10 cellular contexts compared by ENCODE assay signal in the genomic region with DNA sequence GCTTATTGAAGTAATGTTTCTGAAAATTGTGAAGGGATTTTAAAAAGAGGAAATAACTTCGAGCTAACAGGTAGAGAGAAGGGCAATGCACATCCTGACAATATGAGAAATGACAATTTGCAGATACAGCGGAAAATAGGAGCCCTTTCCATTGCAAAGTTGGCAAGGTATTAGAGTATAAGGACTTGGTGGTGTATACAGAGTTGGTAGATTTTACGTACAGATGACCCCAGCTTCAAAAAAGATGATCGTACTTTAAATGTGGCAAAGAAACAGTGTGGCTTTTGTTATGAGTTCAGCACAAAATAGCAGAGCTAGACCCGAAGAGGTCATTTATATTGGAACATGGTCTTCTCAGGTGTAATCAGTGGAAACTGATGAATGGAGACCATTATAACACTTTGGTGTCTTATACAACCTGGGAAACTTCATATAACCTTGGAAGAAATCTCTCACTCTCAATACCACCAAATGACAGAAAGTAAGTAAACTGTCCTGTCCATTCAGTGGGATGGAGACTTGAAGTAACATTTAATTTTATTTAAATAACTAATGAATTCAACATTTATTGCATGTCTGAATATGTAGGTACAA. TPM values are rescaled to one million over a fixed set of nuclear protein-coding genes. Genes with fewer than 3 reads are reported as not detected.
DNase-seq lines count a peak whose midpoint lies in the region; ATAC-seq, FAIRE-seq and TF ChIP-seq lines count a peak whose summit lies in the region.
"Had no signal": no experiment of that assay in that cellular context is flagged by ENCODE, and none has a peak within 500 bp of the region (broad histone marks: within the 10 kb centered on the region; RNA-seq: fewer than 3 reads in every experiment).

No MANE protein-coding gene starts in this region.

- TF ChIP-seq POLR2A in suprapubic skin (IDR thresholded peaks at IDR 0.05): no peak

- no peaks in the 10 kb centered on the region for H3K9me3 ChIP-seq in kidney (ENCODE audit: control insufficient read depth in 1 of 2, low read length in 2 of 2)
- no peaks in the 10 kb centered on the region for H3K9me3 ChIP-seq in suprapubic skin

- no peak for FAIRE-seq in kidney (lab: Jason Lieb, UNC)

- DNase-seq in activated CD4-positive, alpha-beta T cell treated with anti-CD3 and anti-CD28 coated beads, Interleukin-2, amount 10 ng/mL, durations not matched to agents 7 days and 5 days: no peak
- DNase-seq in activated CD4-positive, alpha-beta T cell treated with anti-CD3 and anti-CD28 coated beads, Interleukin-2, amount 50 U/mL, for 1 hour: no peak
- DNase-seq in kidney (no peak), suprapubic skin (ENCODE audit: low spot score in 2 of 2) (no peak), RKO (ENCODE audit: low spot score) (no peak), NCI-H1048 (lab: John Stamatoyannopoulos, UW) (no peak)
- DNase-seq: NCI-H1417; stimulated activated CD4-positive, alpha-beta T cell treated with anti-CD3 and anti-CD28 coated beads, Interleukin-4, amount 100 ng/mL, for 1 hour had no signal

- no peaks in the 10 kb centered on the region for H3K36me3 ChIP-seq in kidney (ENCODE audit: control insufficient read depth in 1 of 2, insufficient read depth in 2 of 2, low read length in 2 of 2)
- no peaks in the 10 kb centered on the region for H3K36me3 ChIP-seq in suprapubic skin

- peak overlapping the region; percentile 11 for H3K4me3 ChIP-seq in WI38 (ENCODE audit: low read depth, low read length)
- peak overlapping the region; percentile 38 to 47 for H3K4me3 ChIP-seq in kidney (ENCODE audit: low read length in 2 of 2)
- H3K4me3 ChIP-seq in suprapubic skin: peak overlapping the region; percentile 48

- POLR2A ChIA-PET in activated CD4-positive, alpha-beta T cell treated with anti-CD3 and anti-CD28 coated beads, Interleukin-2, amount 10 ng/mL, durations not matched to agents 7 days and 5 days (lab: Charles Lee): interaction anchor here (0.6 to 1.8 kb wide), 7 partner anchors 106 to 198 kb away, joined by 3 to 11 read pairs (median 7); partner anchors contain the start of gene CD69

- peaks cover 20% of the 10 kb centered on the region for H3K9me3 Mint-ChIP-seq in activated CD4-positive, alpha-beta T cell treated with anti-CD3 and anti-CD28 coated beads, Interleukin-2, amount 10 ng/mL, durations not matched to agents 7 days and 5 days

- no peak for ATAC-seq in HG03108 (IDR thresholded peaks at IDR 0.05; ENCODE audit: unreplicated experiment)

- 35% methylated on average over 5 of the region's 5 CpGs for WGBS in suprapubic skin

- peaks cover 40% of the 10 kb centered on the region for H3K4me1 Mint-ChIP-seq in activated CD4-positive, alpha-beta T cell treated with anti-CD3 and anti-CD28 coated beads, Interleukin-2, amount 10 ng/mL, durations not matched to agents 7 days and 5 days

- peak overlapping the region; percentile 92 for H3K27ac Mint-ChIP-seq in activated CD4-positive, alpha-beta T cell treated with anti-CD3 and anti-CD28 coated beads, Interleukin-2, amount 10 ng/mL, durations not matched to agents 7 days and 5 days

- H3K36me3 Mint-ChIP-seq in activated CD4-positive, alpha-beta T cell treated with anti-CD3 and anti-CD28 coated beads, Interleukin-2, amount 10 ng/mL, durations not matched to agents 7 days and 5 days (ENCODE audit: low read depth): peaks cover 40% of the 10 kb centered on the region

- H3K4me1 ChIP-seq in kidney (ENCODE audit: control insufficient read depth in 1 of 2, insufficient read depth in 1 of 2, low read depth in 1 of 2, low read length in 2 of 2) (no peaks in the 10 kb centered on the region), suprapubic skin (peaks cover 19% of the 10 kb centered on the region)

- peak overlapping the region; percentile 85 for H3K4me3 Mint-ChIP-seq in activated CD4-positive, alpha-beta T cell treated with anti-CD3 and anti-CD28 coated beads, Interleukin-2, amount 10 ng/mL, durations not matched to agents 7 days and 5 days

- H3K27ac ChIP-seq in kidney (ENCODE audit: low read depth in 2 of 2, low read length in 2 of 2): no peak overlapping the region
- H3K27ac ChIP-seq in suprapubic skin: peak overlapping the region; percentile 94

- H3K27me3 Mint-ChIP-seq in activated CD4-positive, alpha-beta T cell treated with anti-CD3 and anti-CD28 coated beads, Interleukin-2, amount 10 ng/mL, durations not matched to agents 7 days and 5 days: no peaks in the 10 kb centered on the region

- CTCF ChIA-PET in activated CD4-positive, alpha-beta T cell treated with anti-CD3 and anti-CD28 coated beads, Interleukin-2, amount 10 ng/mL, durations not matched to agents 7 days and 5 days (lab: Charles Lee): interaction anchor here (0.9 to 1.0 kb wide), 2 partner anchors 23 to 124 kb away, joined by 3 to 4 read pairs; no protein-coding TSS in a partner anchor

- peak overlapping the region in 1 of 2 donors; percentile 37 for H3K9ac ChIP-seq in kidney (ENCODE audit: low read length in 2 of 2)

- H3K27me3 ChIP-seq in suprapubic skin: no peaks in the 10 kb centered on the region

- intact Hi-C loops in kidney (cut with DNase I): no loop called here

- no peak for TF ChIP-seq EP300 in suprapubic skin (IDR thresholded peaks at IDR 0.05)

- TF ChIP-seq CTCF in WI38 (IDR thresholded peaks at IDR 0.05; ENCODE audit: low read depth, low read length) (no peak), kidney (IDR thresholded peaks at IDR 0.05; ENCODE audit: borderline replicate concordance, extremely low read depth, insufficient read depth) (no peak), suprapubic skin (IDR thresholded peaks at IDR 0.05) (no peak)

RNA-seq across cellular contexts. Expression of gene CLEC2B, which starts 2.3 kb away (rescaled TPM):
- 10 to 100 TPM; 53.7 to 61.4 TPM for total RNA-seq in activated CD4-positive, alpha-beta T cell treated with anti-CD3 and anti-CD28 coated beads, Interleukin-2, amount 10 ng/mL, durations not matched to agents 7 days and 5 days
- total RNA-seq in kidney: 11.8 TPM
- polyA plus RNA-seq in kidney (ENCODE audit: insufficient read depth, low read depth, low replicate concordance): 7.0 TPM
- 10 to 100 TPM; 41.9 to 81.2 (median 53.5) TPM for total RNA-seq in suprapubic skin

RNA-seq across cellular contexts. Expression of gene KLRF2, which starts 14.4 kb away (rescaled TPM):
- under 1 TPM in 1 of 2 experiments, not detected in 1; 0.29 TPM for total RNA-seq in activated CD4-positive, alpha-beta T cell treated with anti-CD3 and anti-CD28 coated beads, Interleukin-2, amount 10 ng/mL, durations not matched to agents 7 days and 5 days
- total RNA-seq in kidney (not detected), suprapubic skin (not detected)
- polyA plus RNA-seq in kidney (ENCODE audit: insufficient read depth, low read depth, low replicate concordance): not detected

RNA-seq across cellular contexts. Expression of gene KLRF1, which starts 39.6 kb away (rescaled TPM):
- under 1 TPM; 0.19 to 0.20 TPM for total RNA-seq in activated CD4-positive, alpha-beta T cell treated with anti-CD3 and anti-CD28 coated beads, Interleukin-2, amount 10 ng/mL, durations not matched to agents 7 days and 5 days
- 2.0 TPM for total RNA-seq in kidney
- 2.0 TPM for polyA plus RNA-seq in kidney (ENCODE audit: insufficient read depth, low read depth, low replicate concordance)
- total RNA-seq in suprapubic skin: not detected
